8 cellular contexts compared by ENCODE assay signal in genomic region chr16:1971678-1972489, GRCh38. TPM values are rescaled to one million over a fixed set of nuclear protein-coding genes. Genes with fewer than 3 reads are reported as not detected.
DNase-seq lines count a peak whose midpoint lies in the region; ATAC-seq and TF ChIP-seq lines count a peak whose summit lies in the region.

TSS of gene TBL3 (plus strand) at chr16:1972053. CDS start at chr16:1972165, 112 bp downstream.

- H3K9me2 ChIP-seq in GM23338 (ENCODE audit: insufficient read depth) = no peaks in the 10 kb centered on the region

- peak within 1 kb of the TSS; percentile 82; the same call in 1 of the 2 replicates for H3K27ac ChIP-seq in GM23338 (ENCODE audit: low read depth)
- H3K27ac ChIP-seq in RWPE1 = peak within 1 kb of the TSS; percentile 94

- no peak for TF ChIP-seq CTCF in GM23338 (conservative IDR thresholded peaks at IDR 0.05; ENCODE audit: low read depth in 2 of 2)
- no peak for TF ChIP-seq CTCF in RWPE1 (conservative IDR thresholded peaks at IDR 0.05; ENCODE audit: low read depth)

- H3K9me3 Mint-ChIP-seq in GM23338 = peaks cover 3% of the 10 kb centered on the region; the same call in 1 of the 3 replicates
- no peaks in the 10 kb centered on the region for H3K9me3 Mint-ChIP-seq in natural killer cell treated with Interleukin-12 subunit alpha and Interleukin-12 subunit beta and Interleukin-15 and Interleukin-18, amount 100 ng/mL, for 72 hours

- no peaks in the 10 kb centered on the region for H3F3A ChIP-seq in GM23338 (replicated peaks; ENCODE audit: low read depth)

- H2AFZ ChIP-seq in GM23338 = peak within 1 kb of the TSS; percentile 80

- POLR2A ChIA-PET in RWPE1 (lab: Yijun Ruan, JAX; ENCODE audit: low non-redundant PET) = no interaction called here

- peak within 1 kb of the TSS; percentile 97 for H3K27ac Mint-ChIP-seq in GM23338
- H3K27ac Mint-ChIP-seq in natural killer cell treated with Interleukin-12 subunit alpha and Interleukin-12 subunit beta and Interleukin-15 and Interleukin-18, amount 100 ng/mL, for 72 hours = peak within 1 kb of the TSS; percentile 99 to 100

- peak within 1 kb of the TSS; percentile 96 for H3K4me3 ChIP-seq in GM23338

- peaks cover 16% of the 10 kb centered on the region for H3K36me3 Mint-ChIP-seq in GM23338 (ENCODE audit: low read depth)
- H3K36me3 Mint-ChIP-seq in natural killer cell treated with Interleukin-12 subunit alpha and Interleukin-12 subunit beta and Interleukin-15 and Interleukin-18, amount 100 ng/mL, for 72 hours = no peaks in the 10 kb centered on the region

- DNase-seq in EL (peak; percentile 94), GM23338 (ENCODE audit: low spot score) (peak; percentile 96), LHCN-M2 (ENCODE audit: low read depth) (peak; percentile 93), RWPE1 (ENCODE audit: low spot score) (peak; percentile 88), fibroblast of peridontal ligament (ENCODE audit: extremely low read depth) (peak; percentile 89)
- peak; percentile 95 for DNase-seq in activated T-helper 9 cell treated with anti-CD3 and anti-CD28 coated beads, Interleukin-2, amount 50 U/mL, for 16 hours (ENCODE audit: low read depth)
- peak; percentile 98 for DNase-seq in natural killer cell treated with Interleukin-12 subunit alpha and Interleukin-12 subunit beta and Interleukin-15 and Interleukin-18, amount 100 ng/mL, for 72 hours (ENCODE audit: low spot score)
- DNase-seq in stimulated activated naive CD4-positive, alpha-beta T cell treated with Interleukin-2 at 50 U/mL for 16 hours (lab: John Stamatoyannopoulos, UW) = peak; percentile 94

- peaks cover 12% of the 10 kb centered on the region for H3K4me1 Mint-ChIP-seq in GM23338
- peaks cover 18 to 21% of the 10 kb centered on the region in 2 donors for H3K4me1 Mint-ChIP-seq in natural killer cell treated with Interleukin-12 subunit alpha and Interleukin-12 subunit beta and Interleukin-15 and Interleukin-18, amount 100 ng/mL, for 72 hours (ENCODE audit: low read depth in 2 of 2)

- peaks cover 23% of the 10 kb centered on the region for H3K27me3 Mint-ChIP-seq in GM23338 (ENCODE audit: insufficient read depth, low read depth, poor library complexity)
- no peaks in the 10 kb centered on the region for H3K27me3 Mint-ChIP-seq in natural killer cell treated with Interleukin-12 subunit alpha and Interleukin-12 subunit beta and Interleukin-15 and Interleukin-18, amount 100 ng/mL, for 72 hours

- no peaks in the 10 kb centered on the region; the same call in none of the 2 replicates for H4K20me1 ChIP-seq in GM23338 (replicated peaks; ENCODE audit: insufficient read depth)

- H3K4me3 Mint-ChIP-seq in GM23338 = peak within 1 kb of the TSS; percentile 99
- peak within 1 kb of the TSS; percentile 96 for H3K4me3 Mint-ChIP-seq in natural killer cell treated with Interleukin-12 subunit alpha and Interleukin-12 subunit beta and Interleukin-15 and Interleukin-18, amount 100 ng/mL, for 72 hours

- H3K4me2 ChIP-seq in GM23338 = peak within 1 kb of the TSS; percentile 81

- no peaks in the 10 kb centered on the region for H3K27me3 ChIP-seq in GM23338 (ENCODE audit: insufficient read depth)

- CTCF ChIA-PET in RWPE1 (lab: Yijun Ruan, JAX) = no interaction called here

- H3K79me2 ChIP-seq in GM23338 (replicated peaks; ENCODE audit: insufficient read depth) = peaks cover 21% of the 10 kb centered on the region

- H3K4me1 ChIP-seq in GM23338 (ENCODE audit: insufficient read depth) = peaks cover 14% of the 10 kb centered on the region; the same call in 1 of the 2 replicates

- no peaks in the 10 kb centered on the region for H3K36me3 ChIP-seq in GM23338 (ENCODE audit: insufficient read depth)

- peak; percentile 94 for ATAC-seq in GM23338
- peak; percentile 97 to 98 for ATAC-seq in natural killer cell treated with Interleukin-12 subunit alpha and Interleukin-12 subunit beta and Interleukin-15 and Interleukin-18, amount 100 ng/mL, for 72 hours

TF ChIP-seq in GM23338, 12 proteins besides CTCF, POLR2A, EP300 and RAD21 (continues in another document):
- no peak for TF ChIP-seq EZH2phosphoT487 (IDR thresholded peaks at IDR 0.05; ENCODE audit: unreplicated experiment)
- TF ChIP-seq ZNF114 (CRISPR knock-in tag; IDR thresholded peaks at IDR 0.05) = no peak
- TF ChIP-seq CREB1 (CRISPR knock-in tag; IDR thresholded peaks at IDR 0.05; ENCODE audit: low read depth) = peak; percentile 100
- TF ChIP-seq JUNB (IDR thresholded peaks at IDR 0.05; ENCODE audit: unreplicated experiment) = no peak
- TF ChIP-seq ZNF331 (CRISPR knock-in tag; IDR thresholded peaks at IDR 0.05; ENCODE audit: low read depth) = no peak
- TF ChIP-seq STAT1 (IDR thresholded peaks at IDR 0.05; ENCODE audit: unreplicated experiment) = no peak
- peak; percentile 99 for TF ChIP-seq ETS1 (IDR thresholded peaks at IDR 0.05)
- peak; percentile 93 for TF ChIP-seq POLR2AphosphoS5 (IDR thresholded peaks at IDR 0.05; ENCODE audit: low read depth)
- TF ChIP-seq ZNF462 (CRISPR knock-in tag; IDR thresholded peaks at IDR 0.05) = no peak
- no peak for TF ChIP-seq NANOG (IDR thresholded peaks at IDR 0.05; ENCODE audit: borderline replicate concordance)
- TF ChIP-seq EZH2 (IDR thresholded peaks at IDR 0.05; ENCODE audit: low read depth, unreplicated experiment) = no peak

RNA-seq across cellular contexts. Expression of gene TBL3, which starts in this region (rescaled TPM):
- 122 and 157 TPM in 2 replicates for total RNA-seq in GM23338 (2014; rRNA removed; shearing (Covaris generic))
- 67.0 and 68.8 TPM in 2 replicates for polyA plus RNA-seq in GM23338 (2016; fragmentation: Nextera tagmentation; extraction: Ambion mirVana)
- total RNA-seq in LHCN-M2 (2014; rRNA removed) = 52.1 and 85.4 TPM in 2 replicates
- polyA plus RNA-seq in LHCN-M2 (2012) = 37.0 TPM
- 10 to 100 TPM; 39.3 to 78.3 TPM for total RNA-seq in natural killer cell treated with Interleukin-12 subunit alpha and Interleukin-12 subunit beta and Interleukin-15 and Interleukin-18, amount 100 ng/mL, for 72 hours

Comparison
In these comparisons a context has a peak if more than half of its experiments do, and no peak if none do; other contexts are left out.
1. Peak in every context shown above with its lines: DNase-seq, ATAC-seq, H3K4me3 ChIP-seq and H3K27ac ChIP-seq.